ENCODE assay signal across 23 cellular contexts in genomic region chr11:28984216-28984615, GRCh38.
"Had no signal": no experiment of that assay in that cellular context is flagged by ENCODE, and none has a peak within 500 bp of the region (broad histone marks: within the 10 kb centered on the region; RNA-seq: fewer than 3 reads in every experiment).

No MANE protein-coding gene starts in this region.

- H3K27ac Mint-ChIP-seq: memory B cell; mesothelial cell of epicardium; natural killer cell; stimulated activated memory B cell treated with anti-CD40 and anti-IgM and Interleukin-4, amounts not matched to agents 10 μg/mL and 1 μg/mL and 100 μg/mL, for 72 hours; stimulated activated naive CD8-positive, alpha-beta T cell treated with anti-CD3 and anti-CD28 coated beads, Interleukin-15, Interleukin-2, amounts not matched to agents 100 ng/mL and 50 ng/mL, for 24 hours had no signal

- DNase-seq: dorsolateral prefrontal cortex; effector CD8-positive, alpha-beta T cell; heart left ventricle; hippocampal formation; left ventricle myocardium inferior; lower lobe of right lung; natural killer cell; nucleus accumbens; ovary; spleen; stimulated activated CD4-positive, alpha-beta T cell treated with anti-CD3 and anti-CD28 coated beads, Interleukin-15, amount 100 ng/mL, for 24 hours; stimulated activated CD4-positive, alpha-beta T cell treated with anti-CD3 and anti-CD28 coated beads, Interleukin-1b, Interleukin-23, amount 100 ng/mL, for 48 hours; stimulated activated CD4-positive, alpha-beta T cell treated with anti-CD3 and anti-CD28 coated beads, Interleukin-4, amount 100 ng/mL, for 24 hours; transverse colon had no signal

- H3K9me3 Mint-ChIP-seq: memory B cell, mesothelial cell of epicardium, neural crest cell had no signal

- H3K36me3 Mint-ChIP-seq: memory B cell; mesothelial cell of epicardium; natural killer cell; stimulated activated memory B cell treated with anti-CD40 and anti-IgM and Interleukin-4, amounts not matched to agents 10 μg/mL and 1 μg/mL and 100 μg/mL, for 72 hours had no signal

- H3K4me1 Mint-ChIP-seq: memory B cell; natural killer cell; neural crest cell; stimulated activated memory B cell treated with anti-CD40 and anti-IgM and Interleukin-4, amounts not matched to agents 10 μg/mL and 1 μg/mL and 100 μg/mL, for 72 hours had no signal

- H3K27me3 ChIP-seq: heart left ventricle, ovary, spleen, transverse colon had no signal

- FAIRE-seq: frontal cortex, islet of Langerhans had no signal

- H3K27ac ChIP-seq: coronary artery, dorsolateral prefrontal cortex, heart left ventricle, left ventricle myocardium inferior, lower lobe of right lung, ovary, spleen, transverse colon had no signal

- H3K36me3 ChIP-seq: heart left ventricle, left ventricle myocardium inferior, lower lobe of right lung, ovary, spleen, transverse colon had no signal

- H3K27me3 Mint-ChIP-seq: memory B cell; stimulated activated memory B cell treated with anti-CD40 and anti-IgM and Interleukin-4, amounts not matched to agents 10 μg/mL and 1 μg/mL and 100 μg/mL, for 72 hours; stimulated activated naive CD8-positive, alpha-beta T cell treated with anti-CD3 and anti-CD28 coated beads, Interleukin-15, Interleukin-2, amounts not matched to agents 100 ng/mL and 50 ng/mL, for 24 hours had no signal

- ATAC-seq: heart left ventricle; natural killer cell; sciatic nerve; stimulated activated memory B cell treated with anti-CD40 and anti-IgM and Interleukin-4, amounts not matched to agents 10 μg/mL and 1 μg/mL and 100 μg/mL, for 72 hours had no signal

- H3K4me3 ChIP-seq: coronary artery, dorsolateral prefrontal cortex, heart left ventricle, left ventricle myocardium inferior, lower lobe of right lung, ovary, spleen, transverse colon had no signal

- H3K4me1 ChIP-seq: heart left ventricle, left ventricle myocardium inferior, lower lobe of right lung, spleen, transverse colon had no signal

- H3K4me3 Mint-ChIP-seq: memory B cell; mesothelial cell of epicardium; natural killer cell; neural crest cell; stimulated activated memory B cell treated with anti-CD40 and anti-IgM and Interleukin-4, amounts not matched to agents 10 μg/mL and 1 μg/mL and 100 μg/mL, for 72 hours; stimulated activated naive CD8-positive, alpha-beta T cell treated with anti-CD3 and anti-CD28 coated beads, Interleukin-15, Interleukin-2, amounts not matched to agents 100 ng/mL and 50 ng/mL, for 24 hours had no signal

- H3K9me3 ChIP-seq: heart left ventricle, left ventricle myocardium inferior, lower lobe of right lung, ovary, transverse colon had no signal
